Comparison of ENCODE assay signal across 9 cellular contexts in genomic region chrX:80812176-80812575, GRCh38. TPM values are rescaled to one million over a fixed set of nuclear protein-coding genes. Genes with fewer than 3 reads are reported as not detected.
DNase-seq lines count a peak whose midpoint lies in the region; ATAC-seq and TF ChIP-seq lines count a peak whose summit lies in the region.
"Had no signal": no experiment of that assay in that cellular context is flagged by ENCODE, and none has a peak within 500 bp of the region (broad histone marks: within the 10 kb centered on the region; RNA-seq: fewer than 3 reads in every experiment).

No MANE protein-coding gene starts in this region.

- no peak overlapping the region for H3K27ac Mint-ChIP-seq in activated CD4-positive, alpha-beta T cell treated with anti-CD3 and anti-CD28 coated beads for 36 hours
- no peak overlapping the region for H3K27ac Mint-ChIP-seq in stimulated activated naive CD8-positive, alpha-beta T cell treated with anti-CD3 and anti-CD28 coated beads, Interleukin-15, amount 100 ng/mL, for 72 hours

- no peaks in the 10 kb centered on the region for H3K9me3 Mint-ChIP-seq in activated CD4-positive, alpha-beta T cell treated with anti-CD3 and anti-CD28 coated beads for 36 hours (ENCODE audit: low read depth)
- no peaks in the 10 kb centered on the region for H3K9me3 Mint-ChIP-seq in stimulated activated naive CD8-positive, alpha-beta T cell treated with anti-CD3 and anti-CD28 coated beads, Interleukin-15, amount 100 ng/mL, for 72 hours

- intact Hi-C loops in activated CD4-positive, alpha-beta T cell treated with anti-CD3 and anti-CD28 coated beads for 36 hours (cut with DNase I, micrococcal nuclease): loop anchor here in 1 of 2 experiments (10.0 kb wide), 1 partner anchor 523 kb away; no protein-coding TSS in a partner anchor

- H3K4me3 ChIP-seq in foreskin fibroblast (ENCODE audit: low read depth in 1 of 2, low read length in 2 of 2): no peak overlapping the region
- H3K4me3 ChIP-seq: SK-N-MC had no signal

- H3K27me3 Mint-ChIP-seq in activated CD4-positive, alpha-beta T cell treated with anti-CD3 and anti-CD28 coated beads for 36 hours: no peaks in the 10 kb centered on the region
- H3K27me3 Mint-ChIP-seq in stimulated activated naive CD8-positive, alpha-beta T cell treated with anti-CD3 and anti-CD28 coated beads, Interleukin-15, amount 100 ng/mL, for 72 hours: no peaks in the 10 kb centered on the region

- peak; percentile 44 for DNase-seq in ELR (ENCODE audit: low read depth)
- peak in 63 of 76 experiments; percentile 0 to 58 (median 17) for DNase-seq in HUDEP-2 (lab: John Stamatoyannopoulos, UW; ENCODE audit: unreplicated experiment in 76 of 76)
- peak; percentile 56 for DNase-seq in activated CD4-positive, alpha-beta T cell treated with anti-CD3 and anti-CD28 coated beads for 36 hours
- DNase-seq in foreskin fibroblast: peak; percentile 13 to 33
- DNase-seq in stimulated activated naive CD8-positive, alpha-beta T cell treated with anti-CD3 and anti-CD28 coated beads, Interleukin-15, amount 100 ng/mL, for 72 hours: peak; percentile 1 to 27

- no peak overlapping the region for H3K4me3 Mint-ChIP-seq in activated CD4-positive, alpha-beta T cell treated with anti-CD3 and anti-CD28 coated beads for 36 hours
- no peak overlapping the region for H3K4me3 Mint-ChIP-seq in stimulated activated naive CD8-positive, alpha-beta T cell treated with anti-CD3 and anti-CD28 coated beads, Interleukin-15, amount 100 ng/mL, for 72 hours

- H3K36me3 Mint-ChIP-seq in activated CD4-positive, alpha-beta T cell treated with anti-CD3 and anti-CD28 coated beads for 36 hours (ENCODE audit: low read depth): peaks cover 2% of the 10 kb centered on the region

- CTCF ChIA-PET in activated CD4-positive, alpha-beta T cell treated with anti-CD3 and anti-CD28 coated beads for 36 hours (lab: Charles Lee): no interaction called here

- no peak for TF ChIP-seq CTCF in foreskin fibroblast (IDR thresholded peaks at IDR 0.05; ENCODE audit: low read depth, low read length)

- POLR2A ChIA-PET in activated CD4-positive, alpha-beta T cell treated with anti-CD3 and anti-CD28 coated beads for 36 hours (lab: Charles Lee): no interaction called here

- ATAC-seq in GM21381 (IDR thresholded peaks at IDR 0.05; ENCODE audit: unreplicated experiment) (peak; percentile 46), GM19035 (IDR thresholded peaks at IDR 0.05; ENCODE audit: unreplicated experiment) (no peak)
- ATAC-seq in activated CD4-positive, alpha-beta T cell treated with anti-CD3 and anti-CD28 coated beads for 36 hours: no peak
- ATAC-seq in stimulated activated naive CD8-positive, alpha-beta T cell treated with anti-CD3 and anti-CD28 coated beads, Interleukin-15, amount 100 ng/mL, for 72 hours: no peak
- ATAC-seq in activated CD4-positive, CD25-positive, alpha-beta regulatory T cell treated with anti-CD3 and anti-CD28 coated beads, Interleukin-2, amount 50 U/mL, for 24 hours: no peak

- H3K4me1 Mint-ChIP-seq in activated CD4-positive, alpha-beta T cell treated with anti-CD3 and anti-CD28 coated beads for 36 hours: peaks cover 15% of the 10 kb centered on the region
- H3K4me1 Mint-ChIP-seq in stimulated activated naive CD8-positive, alpha-beta T cell treated with anti-CD3 and anti-CD28 coated beads, Interleukin-15, amount 100 ng/mL, for 72 hours: peaks cover 5% of the 10 kb centered on the region

RNA-seq across cellular contexts. Expression of gene BRWD3, which starts 2.5 kb away (rescaled TPM):
- total RNA-seq in activated CD4-positive, alpha-beta T cell treated with anti-CD3 and anti-CD28 coated beads for 36 hours: 10 to 100 TPM; 20.5 to 20.9 TPM
